8 cellular contexts compared by ENCODE assay signal in the genomic region with DNA sequence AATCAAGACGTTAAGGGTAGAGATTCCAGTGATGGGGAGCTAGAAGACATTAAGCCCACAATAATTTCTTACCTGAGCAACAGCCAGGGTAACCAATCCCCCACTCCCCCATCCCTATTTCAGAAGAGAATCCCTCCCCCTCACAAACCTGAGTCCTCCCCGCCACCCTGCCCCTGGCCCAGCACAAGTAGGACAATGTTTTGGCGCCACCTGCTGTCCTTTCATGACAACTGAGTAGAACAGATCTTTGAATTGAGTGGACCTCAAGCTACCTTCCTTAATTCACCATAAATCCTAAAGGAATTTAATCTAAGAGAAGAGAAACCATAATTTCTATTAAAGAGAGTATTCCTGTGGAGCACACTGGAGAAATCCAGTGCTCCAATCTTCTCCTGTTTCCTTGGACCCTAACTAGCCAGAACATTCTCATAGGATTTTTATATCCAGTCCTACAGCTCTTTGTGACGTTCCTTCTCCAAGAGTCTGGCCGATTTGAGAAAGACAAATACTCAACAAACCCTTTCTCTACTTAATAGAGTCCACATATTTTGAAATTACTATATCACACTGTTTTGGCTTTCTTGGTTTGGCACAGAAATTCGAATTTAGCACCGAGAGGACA.
DNase-seq lines count a peak whose midpoint lies in the region; ATAC-seq and TF ChIP-seq lines count a peak whose summit lies in the region.

No MANE protein-coding gene starts in this region.

- TF ChIP-seq CTCF in astrocyte of the spinal cord (IDR thresholded peaks at IDR 0.05; ENCODE audit: low read depth, low read length): peak; percentile 71

- peaks cover 4% of the 10 kb centered on the region for H3K4me1 Mint-ChIP-seq in T-helper 2 cell treated with Interferon-gamma antibody and Interleukin-4, amounts not matched to agents 5 μg/mL and 100 μg/mL, for 36 hours (ENCODE audit: low read depth)

- no peaks in the 10 kb centered on the region for H3K27me3 Mint-ChIP-seq in T-helper 2 cell treated with Interferon-gamma antibody and Interleukin-4, amounts not matched to agents 5 μg/mL and 100 μg/mL, for 36 hours (ENCODE audit: low read depth)

- H3K4me3 Mint-ChIP-seq in T-helper 2 cell treated with Interferon-gamma antibody and Interleukin-4, amounts not matched to agents 5 μg/mL and 100 μg/mL, for 36 hours: no peak overlapping the region

- no peaks in the 10 kb centered on the region for H3K9me3 Mint-ChIP-seq in T-helper 2 cell treated with Interferon-gamma antibody and Interleukin-4, amounts not matched to agents 5 μg/mL and 100 μg/mL, for 36 hours

- no peak overlapping the region for H3K27ac Mint-ChIP-seq in T-helper 2 cell treated with Interferon-gamma antibody and Interleukin-4, amounts not matched to agents 5 μg/mL and 100 μg/mL, for 36 hours

- peak; percentile 2 for DNase-seq in DMS79 (lab: John Stamatoyannopoulos, UW)
- DNase-seq in KBM-7: peak; percentile 46
- DNase-seq in T-helper 2 cell treated with Interferon-gamma antibody and Interleukin-4, amounts not matched to agents 5 μg/mL and 100 μg/mL, for 36 hours (ENCODE audit: low spot score): peak; percentile 21
- DNase-seq in astrocyte of the spinal cord (ENCODE audit: low read depth, low spot score): peak; percentile 60
- DNase-seq in iPS DF 4.7 (ENCODE audit: extremely low read depth, low spot score): peak; percentile 25
- DNase-seq in stimulated activated CD4-positive, alpha-beta T cell treated with anti-CD3 and anti-CD28 coated beads, Interleukin-15, amount 100 ng/mL, for 48 hours (ENCODE audit: low read depth in 2 of 2): peak; percentile 32 to 50

- in situ Hi-C loops in KBM-7 (cut with MboI; ENCODE audit: low pct_unique_long_range_greater_than_20kb, low sequenced_read_pairs): no loop called here
- in situ Hi-C loops in astrocyte of the spinal cord (cut with HindIII; ENCODE audit: low sequenced_read_pairs): no loop called here

- no peak for ATAC-seq in HG03571 (IDR thresholded peaks at IDR 0.05; ENCODE audit: unreplicated experiment)
- ATAC-seq in HG03342 (IDR thresholded peaks at IDR 0.05; ENCODE audit: unreplicated experiment): no peak

- H3K4me3 ChIP-seq in astrocyte of the spinal cord (ENCODE audit: low read depth, low read length): no peak overlapping the region

- H3K36me3 Mint-ChIP-seq in T-helper 2 cell treated with Interferon-gamma antibody and Interleukin-4, amounts not matched to agents 5 μg/mL and 100 μg/mL, for 36 hours (ENCODE audit: low read depth): no peaks in the 10 kb centered on the region

Comparison
In these comparisons a context has a peak if more than half of its experiments do, and no peak if none do; other contexts are left out.
1. DNase-seq: peak in every context shown above with its lines; median percentile 60 in astrocyte of the spinal cord; 46 in KBM-7; 41 in stimulated activated CD4-positive, alpha-beta T cell treated with anti-CD3 and anti-CD28 coated beads, Interleukin-15, amount 100 ng/mL, for 48 hours; 25 in iPS DF 4.7; 21 in T-helper 2 cell treated with Interferon-gamma antibody and Interleukin-4, amounts not matched to agents 5 μg/mL and 100 μg/mL, for 36 hours; 2 in DMS79.